In the genomic region with DNA sequence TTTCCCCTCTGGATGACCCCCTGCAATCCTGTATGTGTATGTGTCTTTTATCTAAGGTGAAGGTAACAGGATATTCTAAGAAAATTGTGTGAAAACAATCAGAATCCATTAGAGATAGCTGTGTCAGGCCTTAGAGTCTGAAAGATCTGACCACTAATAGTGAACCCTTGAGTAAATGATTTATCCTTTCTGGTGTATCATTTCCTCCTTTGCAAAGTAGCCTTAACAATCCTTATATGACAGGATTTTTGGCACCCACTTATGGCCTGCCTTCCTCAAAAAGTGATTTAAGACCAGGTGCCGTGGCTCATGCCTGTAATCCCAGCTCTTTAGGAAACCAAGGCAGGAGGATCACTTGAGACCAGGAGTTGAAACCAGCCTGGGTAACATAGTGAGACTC, we compare ENCODE assay signal across 1 cellular context.
TF ChIP-seq lines count a peak whose summit lies in the region.

No MANE protein-coding gene starts in this region.

TF ChIP-seq in WTC11, 78 proteins besides CTCF, POLR2A, EP300 and RAD21 (continued from another document):
- no peak for TF ChIP-seq IRF2 (CRISPR knock-in tag; IDR thresholded peaks at IDR 0.05; ENCODE audit: borderline replicate concordance, low read depth)
- TF ChIP-seq, protein P1, sequence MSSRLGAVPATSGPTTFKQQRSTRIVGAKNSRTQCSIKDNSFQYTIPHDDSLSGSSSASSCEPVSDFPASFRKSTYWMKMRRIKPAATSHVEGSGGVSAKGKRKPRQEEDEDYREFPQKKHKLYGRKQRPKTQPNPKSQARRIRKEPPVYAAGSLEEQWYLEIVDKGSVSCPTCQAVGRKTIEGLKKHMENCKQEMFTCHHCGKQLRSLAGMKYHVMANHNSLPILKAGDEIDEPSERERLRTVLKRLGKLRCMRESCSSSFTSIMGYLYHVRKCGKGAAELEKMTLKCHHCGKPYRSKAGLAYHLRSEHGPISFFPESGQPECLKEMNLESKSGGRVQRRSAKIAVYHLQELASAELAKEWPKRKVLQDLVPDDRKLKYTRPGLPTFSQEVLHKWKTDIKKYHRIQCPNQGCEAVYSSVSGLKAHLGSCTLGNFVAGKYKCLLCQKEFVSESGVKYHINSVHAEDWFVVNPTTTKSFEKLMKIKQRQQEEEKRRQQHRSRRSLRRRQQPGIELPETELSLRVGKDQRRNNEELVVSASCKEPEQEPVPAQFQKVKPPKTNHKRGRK (CRISPR knock-in tag; IDR thresholded peaks at IDR 0.05; ENCODE audit: borderline replicate concordance): no peak
- TF ChIP-seq, protein P2, sequence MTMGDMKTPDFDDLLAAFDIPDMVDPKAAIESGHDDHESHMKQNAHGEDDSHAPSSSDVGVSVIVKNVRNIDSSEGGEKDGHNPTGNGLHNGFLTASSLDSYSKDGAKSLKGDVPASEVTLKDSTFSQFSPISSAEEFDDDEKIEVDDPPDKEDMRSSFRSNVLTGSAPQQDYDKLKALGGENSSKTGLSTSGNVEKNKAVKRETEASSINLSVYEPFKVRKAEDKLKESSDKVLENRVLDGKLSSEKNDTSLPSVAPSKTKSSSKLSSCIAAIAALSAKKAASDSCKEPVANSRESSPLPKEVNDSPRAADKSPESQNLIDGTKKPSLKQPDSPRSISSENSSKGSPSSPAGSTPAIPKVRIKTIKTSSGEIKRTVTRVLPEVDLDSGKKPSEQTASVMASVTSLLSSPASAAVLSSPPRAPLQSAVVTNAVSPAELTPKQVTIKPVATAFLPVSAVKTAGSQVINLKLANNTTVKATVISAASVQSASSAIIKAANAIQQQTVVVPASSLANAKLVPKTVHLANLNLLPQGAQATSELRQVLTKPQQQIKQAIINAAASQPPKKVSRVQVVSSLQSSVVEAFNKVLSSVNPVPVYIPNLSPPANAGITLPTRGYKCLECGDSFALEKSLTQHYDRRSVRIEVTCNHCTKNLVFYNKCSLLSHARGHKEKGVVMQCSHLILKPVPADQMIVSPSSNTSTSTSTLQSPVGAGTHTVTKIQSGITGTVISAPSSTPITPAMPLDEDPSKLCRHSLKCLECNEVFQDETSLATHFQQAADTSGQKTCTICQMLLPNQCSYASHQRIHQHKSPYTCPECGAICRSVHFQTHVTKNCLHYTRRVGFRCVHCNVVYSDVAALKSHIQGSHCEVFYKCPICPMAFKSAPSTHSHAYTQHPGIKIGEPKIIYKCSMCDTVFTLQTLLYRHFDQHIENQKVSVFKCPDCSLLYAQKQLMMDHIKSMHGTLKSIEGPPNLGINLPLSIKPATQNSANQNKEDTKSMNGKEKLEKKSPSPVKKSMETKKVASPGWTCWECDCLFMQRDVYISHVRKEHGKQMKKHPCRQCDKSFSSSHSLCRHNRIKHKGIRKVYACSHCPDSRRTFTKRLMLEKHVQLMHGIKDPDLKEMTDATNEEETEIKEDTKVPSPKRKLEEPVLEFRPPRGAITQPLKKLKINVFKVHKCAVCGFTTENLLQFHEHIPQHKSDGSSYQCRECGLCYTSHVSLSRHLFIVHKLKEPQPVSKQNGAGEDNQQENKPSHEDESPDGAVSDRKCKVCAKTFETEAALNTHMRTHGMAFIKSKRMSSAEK (CRISPR knock-in tag; IDR thresholded peaks at IDR 0.05; ENCODE audit: borderline replicate concordance): no peak
- TF ChIP-seq NR3C1 (CRISPR knock-in tag; conservative IDR thresholded peaks at IDR 0.05; ENCODE audit: low read depth): no peak
- TF ChIP-seq SMAD3 (CRISPR knock-in tag; IDR thresholded peaks at IDR 0.05; ENCODE audit: borderline replicate concordance): no peak
- TF ChIP-seq ZNF121 (CRISPR knock-in tag; IDR thresholded peaks at IDR 0.05): no peak
- TF ChIP-seq, protein P3, sequence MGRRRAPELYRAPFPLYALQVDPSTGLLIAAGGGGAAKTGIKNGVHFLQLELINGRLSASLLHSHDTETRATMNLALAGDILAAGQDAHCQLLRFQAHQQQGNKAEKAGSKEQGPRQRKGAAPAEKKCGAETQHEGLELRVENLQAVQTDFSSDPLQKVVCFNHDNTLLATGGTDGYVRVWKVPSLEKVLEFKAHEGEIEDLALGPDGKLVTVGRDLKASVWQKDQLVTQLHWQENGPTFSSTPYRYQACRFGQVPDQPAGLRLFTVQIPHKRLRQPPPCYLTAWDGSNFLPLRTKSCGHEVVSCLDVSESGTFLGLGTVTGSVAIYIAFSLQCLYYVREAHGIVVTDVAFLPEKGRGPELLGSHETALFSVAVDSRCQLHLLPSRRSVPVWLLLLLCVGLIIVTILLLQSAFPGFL (CRISPR knock-in tag; IDR thresholded peaks at IDR 0.05; ENCODE audit: borderline replicate concordance): no peak
- TF ChIP-seq ZNF416 (CRISPR knock-in tag; IDR thresholded peaks at IDR 0.05): no peak
- TF ChIP-seq, protein P4, sequence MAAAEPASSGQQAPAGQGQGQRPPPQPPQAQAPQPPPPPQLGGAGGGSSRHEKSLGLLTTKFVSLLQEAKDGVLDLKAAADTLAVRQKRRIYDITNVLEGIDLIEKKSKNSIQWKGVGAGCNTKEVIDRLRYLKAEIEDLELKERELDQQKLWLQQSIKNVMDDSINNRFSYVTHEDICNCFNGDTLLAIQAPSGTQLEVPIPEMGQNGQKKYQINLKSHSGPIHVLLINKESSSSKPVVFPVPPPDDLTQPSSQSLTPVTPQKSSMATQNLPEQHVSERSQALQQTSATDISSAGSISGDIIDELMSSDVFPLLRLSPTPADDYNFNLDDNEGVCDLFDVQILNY (CRISPR knock-in tag; IDR thresholded peaks at IDR 0.05): no peak
- TF ChIP-seq ESRRA (CRISPR knock-in tag; IDR thresholded peaks at IDR 0.05; ENCODE audit: borderline replicate concordance): no peak
- TF ChIP-seq ELF4 (CRISPR knock-in tag; IDR thresholded peaks at IDR 0.05; ENCODE audit: low read depth): no peak
